In genomic region chr12:56117082-56117706, GRCh38 we compare ENCODE assay signal across 8 cellular contexts. TPM values are rescaled to one million over a fixed set of nuclear protein-coding genes. Genes with fewer than 3 reads are reported as not detected.
DNase-seq lines count a peak whose midpoint lies in the region; ATAC-seq, FAIRE-seq and TF ChIP-seq lines count a peak whose summit lies in the region.
"Not testable (repeated sequence)": the region's sequence is repeated elsewhere in the genome, so short reads cannot be mapped to it uniquely, and the experiment has no call there.

No MANE protein-coding gene starts in this region.

- peak overlapping the region; percentile 83 for H3K4me2 ChIP-seq in mammary epithelial cell (ENCODE audit: insufficient read depth, low read depth, low read length)
- H3K4me2 ChIP-seq in mesendoderm (ENCODE audit: low read length): peak overlapping the region; percentile 45

- H3K27me3 ChIP-seq in mammary epithelial cell (ENCODE audit: insufficient read depth, low read length); foreskin keratinocyte; mesendoderm (ENCODE audit: insufficient read depth, low read length, poor library complexity); sigmoid colon: not testable (repeated sequence)

- CTCF ChIA-PET in mammary epithelial cell (lab: Charles Lee; ENCODE audit: low non-redundant PET): not testable (repeated sequence)

- WGBS in mammary epithelial cell (ENCODE audit: low coverage, missing lambda C conversion rate): under 1% methylated on average over 10 of the region's 16 CpGs
- no CpG with 5 or more reads among the region's 16 CpGs for WGBS in mesendoderm (ENCODE audit: extremely low coverage, insufficient coverage, low lambda C conversion rate)
- 0 to 5% methylated on average over 12 of the region's 16 CpGs for WGBS in sigmoid colon, 2 donors

- in situ Hi-C loops in mammary epithelial cell (cut with MboI; ENCODE audit: low sequenced_read_pairs in 2 of 2): loop anchor here (5.0 to 10.0 kb wide), 2 partner anchors 70 to 72 kb away; partner anchors contain the start of gene RPS26 (in 1 of the 2)

- H3K4me3 ChIP-seq in mammary epithelial cell (replicated peaks in 1 of 3; ENCODE audit: insufficient read depth in 1 of 3, low read depth in 2 of 3, low read length in 3 of 3): peak overlapping the region; percentile 48 to 80 (median 57)
- H3K4me3 ChIP-seq in mesendoderm (ENCODE audit: low read length): peak overlapping the region; percentile 88
- H3K4me3 ChIP-seq in sigmoid colon: peak overlapping the region; percentile 59 to 88 (median 64)

- TSS peak; percentile 86 for BruUV-seq in mammary epithelial cell (replicated peaks; lab: Mats Ljungman, UMichigan)

- not testable (repeated sequence) for H3K9me3 Mint-ChIP-seq in activated CD4-positive, alpha-beta T cell treated with anti-CD3 and anti-CD28 coated beads, Interleukin-2, amount 10 ng/mL, durations not matched to agents 24 days and 14 days

- H3K18ac ChIP-seq in mesendoderm (ENCODE audit: low read length): not testable (repeated sequence)

- H3K27ac ChIP-seq in 22Rv1: peak overlapping the region; percentile 99
- peak overlapping the region; percentile 91 for H3K27ac ChIP-seq in mammary epithelial cell (ENCODE audit: insufficient read depth, low read depth, low read length)
- peak overlapping the region; percentile 90 for H3K27ac ChIP-seq in foreskin keratinocyte
- H3K27ac ChIP-seq in mesendoderm (ENCODE audit: low read depth, low read length): peak overlapping the region; percentile 46
- peak overlapping the region; percentile 87 to 98 (median 94) for H3K27ac ChIP-seq in sigmoid colon

- TF ChIP-seq EP300 in sigmoid colon (IDR thresholded peaks at IDR 0.05): not testable (repeated sequence)

- FAIRE-seq in GM12892 (lab: Jason Lieb, UNC): peak; percentile 14

- not testable (repeated sequence) for H4K20me1 ChIP-seq in mammary epithelial cell (ENCODE audit: insufficient read depth, low read length)

- H2BK120ac ChIP-seq in mesendoderm (ENCODE audit: low read depth, low read length): not testable (repeated sequence)

- H3K27me3 Mint-ChIP-seq in activated CD4-positive, alpha-beta T cell treated with anti-CD3 and anti-CD28 coated beads, Interleukin-2, amount 10 ng/mL, durations not matched to agents 24 days and 14 days: not testable (repeated sequence)

- H3K36me3 Mint-ChIP-seq in activated CD4-positive, alpha-beta T cell treated with anti-CD3 and anti-CD28 coated beads, Interleukin-2, amount 10 ng/mL, durations not matched to agents 24 days and 14 days (ENCODE audit: low read depth): peaks cover 51% of the 10 kb centered on the region

- H2AK5ac ChIP-seq in mesendoderm (ENCODE audit: low read length): not testable (repeated sequence)

- H2BK5ac ChIP-seq in mesendoderm (ENCODE audit: low read length): not testable (repeated sequence)

- H3K9ac ChIP-seq in mammary epithelial cell (ENCODE audit: insufficient read depth, low read length) (peak overlapping the region; percentile 100), mesendoderm (ENCODE audit: low read length) (peak overlapping the region; percentile 98)

- H3K23ac ChIP-seq in mesendoderm (ENCODE audit: low read length): not testable (repeated sequence)

- H3K4me1 Mint-ChIP-seq in activated CD4-positive, alpha-beta T cell treated with anti-CD3 and anti-CD28 coated beads, Interleukin-2, amount 10 ng/mL, durations not matched to agents 24 days and 14 days: peaks cover 35% of the 10 kb centered on the region

- peaks cover 31% of the 10 kb centered on the region for H3K4me1 ChIP-seq in mammary epithelial cell (ENCODE audit: insufficient read depth, low read length)
- peaks cover 15% of the 10 kb centered on the region for H3K4me1 ChIP-seq in foreskin keratinocyte
- H3K4me1 ChIP-seq in mesendoderm (ENCODE audit: control insufficient read depth, low read depth, low read length): not testable (repeated sequence)
- H3K4me1 ChIP-seq in sigmoid colon: peaks cover 0 to 39% (median 26%) of the 10 kb centered on the region in 4 donors

- not testable (repeated sequence) for H2AFZ ChIP-seq in mammary epithelial cell (ENCODE audit: low read depth, low read length)

- H4K8ac ChIP-seq in mesendoderm (ENCODE audit: low read depth, low read length): not testable (repeated sequence)

- not testable (repeated sequence) for DNase-seq in GM12892 (ENCODE audit: insufficient read length); mammary epithelial cell; foreskin keratinocyte; mesendoderm; sigmoid colon
- peak; percentile 40 for DNase-seq in NCI-H748 (lab: John Stamatoyannopoulos, UW; ENCODE audit: unreplicated experiment)
- peak; percentile 64 for DNase-seq in activated CD4-positive, alpha-beta T cell treated with anti-CD3 and anti-CD28 coated beads, Interleukin-2, amount 10 ng/mL, durations not matched to agents 24 days and 14 days

- H3K36me3 ChIP-seq in mammary epithelial cell (ENCODE audit: insufficient read depth, low read length) (peaks cover 18% of the 10 kb centered on the region), sigmoid colon (peaks cover 17 to 41% (median 25%) of the 10 kb centered on the region in 4 donors)
- not testable (repeated sequence) for H3K36me3 ChIP-seq in mesendoderm (ENCODE audit: control insufficient read depth, insufficient read depth, low read length)

- H3K27ac Mint-ChIP-seq in activated CD4-positive, alpha-beta T cell treated with anti-CD3 and anti-CD28 coated beads, Interleukin-2, amount 10 ng/mL, durations not matched to agents 24 days and 14 days: peak overlapping the region; percentile 100

- intact Hi-C loops in activated CD4-positive, alpha-beta T cell treated with anti-CD3 and anti-CD28 coated beads, Interleukin-2, amount 10 ng/mL, durations not matched to agents 24 days and 14 days (cut with micrococcal nuclease): loop anchor here (5.0 kb wide), 2 partner anchors 290 to 520 kb away; partner anchors contain the start of gene DNAJC14
- intact Hi-C loops in mammary epithelial cell (cut with micrococcal nuclease): not testable (repeated sequence)
- intact Hi-C loops in sigmoid colon (cut with DNase I): loop anchor here (5.0 kb wide), 1 partner anchor 1405 kb away; the partner anchor contains the start of genes DDIT3 and MBD6

- H4K5ac ChIP-seq in mesendoderm (ENCODE audit: low read length): peak overlapping the region; percentile 93

- not testable (repeated sequence) for H3K4ac ChIP-seq in mesendoderm (ENCODE audit: low read depth, low read length)

- not testable (repeated sequence) for H3K9me3 ChIP-seq in mammary epithelial cell (replicated peaks; ENCODE audit: insufficient read depth, low read length); sigmoid colon

- not testable (repeated sequence) for TF ChIP-seq POLR2A in GM12892 (IDR thresholded peaks at IDR 0.05; ENCODE audit: low read depth, low read length); sigmoid colon (IDR thresholded peaks at IDR 0.05)

- not testable (repeated sequence) for ATAC-seq in foreskin keratinocyte

- dilution Hi-C loops in mammary epithelial cell (cut with HindIII; ENCODE audit: low sequenced_read_pairs): loop anchor here (5.0 kb wide), 2 partner anchors 50 to 105 kb away; partner anchors contain the start of genes NABP2 and RNF41

- H3K56ac ChIP-seq in mesendoderm (ENCODE audit: low read length): peak overlapping the region; percentile 98

- not testable (repeated sequence) for TF ChIP-seq CTCF in 22Rv1 (IDR thresholded peaks at IDR 0.05); mammary epithelial cell (conservative IDR thresholded peaks at IDR 0.05 in 1 of 2, IDR thresholded peaks at IDR 0.05 in 1 of 2; ENCODE audit: extremely low read depth in 1 of 2, insufficient read depth in 1 of 2, low read depth in 1 of 2, low read length in 2 of 2); foreskin keratinocyte (conservative IDR thresholded peaks at IDR 0.05); sigmoid colon (IDR thresholded peaks at IDR 0.05)

- H3K79me1 ChIP-seq in mesendoderm (ENCODE audit: low read length): not testable (repeated sequence)

- not testable (repeated sequence) for H2BK15ac ChIP-seq in mesendoderm (replicated peaks; ENCODE audit: low read depth)

- H3K4me3 Mint-ChIP-seq in activated CD4-positive, alpha-beta T cell treated with anti-CD3 and anti-CD28 coated beads, Interleukin-2, amount 10 ng/mL, durations not matched to agents 24 days and 14 days: peak overlapping the region; percentile 97

- peaks cover 21% of the 10 kb centered on the region for H3K79me2 ChIP-seq in mammary epithelial cell (ENCODE audit: insufficient read depth, low read length)
- peaks cover 11% of the 10 kb centered on the region for H3K79me2 ChIP-seq in mesendoderm (ENCODE audit: control insufficient read depth, insufficient read depth, low read length)

RNA-seq across cellular contexts. Expression of gene RPL41, which starts 0.8 kb away (rescaled TPM):
- 8,175 TPM for polyA plus RNA-seq in GM12892 (2012; ENCODE audit: missing spikeins)
- 3,831 and 3,993 TPM in 2 replicates for total RNA-seq in activated CD4-positive, alpha-beta T cell treated with anti-CD3 and anti-CD28 coated beads, Interleukin-2, amount 10 ng/mL, durations not matched to agents 24 days and 14 days
- 1,000 to 10,000 TPM in 1 of 2 donors, 100 to 1,000 TPM in 1; 847 to 3,248 TPM for total RNA-seq in mammary epithelial cell
- 7,406 TPM for polyA plus RNA-seq in mammary epithelial cell
- 2,718 TPM for polyA minus RNA-seq in mammary epithelial cell
- total RNA-seq in foreskin keratinocyte: 4,994 and 5,148 TPM in 2 replicates
- 7,188 and 7,608 TPM in 2 replicates for polyA plus RNA-seq in foreskin keratinocyte
- 13,921 TPM for polyA plus RNA-seq in mesendoderm (2013, experiment 1 of 2)
- 13,663 TPM for polyA plus RNA-seq in mesendoderm (2013, experiment 2 of 2)
- total RNA-seq in sigmoid colon: 1,000 to 10,000 TPM; 1,926 to 5,407 (median 3,655) TPM
- 1,000 to 10,000 TPM; 6,021 to 9,845 (median 6,338) TPM for polyA plus RNA-seq in sigmoid colon

RNA-seq across cellular contexts. Expression of gene ZC3H10, which starts 0.9 kb away (rescaled TPM):
- polyA plus RNA-seq in GM12892 (2012; ENCODE audit: missing spikeins): 2.7 TPM
- 8.9 and 11.2 TPM in 2 replicates for total RNA-seq in activated CD4-positive, alpha-beta T cell treated with anti-CD3 and anti-CD28 coated beads, Interleukin-2, amount 10 ng/mL, durations not matched to agents 24 days and 14 days
- total RNA-seq in mammary epithelial cell: 1 to 10 TPM; 2.7 TPM
- 0.87 TPM for polyA plus RNA-seq in mammary epithelial cell
- polyA minus RNA-seq in mammary epithelial cell: 2.1 TPM
- 2.4 and 2.9 TPM in 2 replicates for total RNA-seq in foreskin keratinocyte
- polyA plus RNA-seq in foreskin keratinocyte: 1.4 and 1.5 TPM in 2 replicates
- polyA plus RNA-seq in mesendoderm (2013, experiment 1 of 2): 2.1 TPM
- 2.1 TPM for polyA plus RNA-seq in mesendoderm (2013, experiment 2 of 2)
- total RNA-seq in sigmoid colon: 1 to 10 TPM; 3.9 to 6.9 (median 4.8) TPM
- 1 to 10 TPM; 1.2 to 3.8 (median 1.4) TPM for polyA plus RNA-seq in sigmoid colon

RNA-seq across cellular contexts. Expression of gene ESYT1, which starts 10.9 kb away (rescaled TPM):
- polyA plus RNA-seq in GM12892 (2012; ENCODE audit: missing spikeins): 54.4 TPM
- total RNA-seq in activated CD4-positive, alpha-beta T cell treated with anti-CD3 and anti-CD28 coated beads, Interleukin-2, amount 10 ng/mL, durations not matched to agents 24 days and 14 days: 155 and 158 TPM in 2 replicates
- total RNA-seq in mammary epithelial cell (100 to 1,000 TPM; 166 to 366 TPM), foreskin keratinocyte (144 and 152 TPM in 2 replicates), sigmoid colon (100 to 1,000 TPM in 1 of 4 donors, 10 to 100 TPM in 3; 67.6 to 102 (median 88.7) TPM)
- polyA plus RNA-seq in mammary epithelial cell (236 TPM), foreskin keratinocyte (97.9 and 105 TPM in 2 replicates), sigmoid colon (10 to 100 TPM in 2 of 3 donors, 1 to 10 TPM in 1; 9.0 to 73.9 (median 13.8) TPM)
- polyA minus RNA-seq in mammary epithelial cell: 447 TPM
- 55.9 TPM for polyA plus RNA-seq in mesendoderm (2013, experiment 1 of 2)
- polyA plus RNA-seq in mesendoderm (2013, experiment 2 of 2): 55.7 TPM

RNA-seq across cellular contexts. Expression of gene PA2G4, which starts 12.8 kb away (rescaled TPM):
- 276 TPM for polyA plus RNA-seq in GM12892 (2012; ENCODE audit: missing spikeins)
- total RNA-seq in activated CD4-positive, alpha-beta T cell treated with anti-CD3 and anti-CD28 coated beads, Interleukin-2, amount 10 ng/mL, durations not matched to agents 24 days and 14 days: 453 and 472 TPM in 2 replicates
- total RNA-seq in mammary epithelial cell (100 to 1,000 TPM; 127 to 221 TPM), foreskin keratinocyte (259 and 335 TPM in 2 replicates), sigmoid colon (100 to 1,000 TPM in 3 of 4 donors, 10 to 100 TPM in 1; 52.9 to 157 (median 110) TPM)
- polyA plus RNA-seq in mammary epithelial cell (425 TPM), foreskin keratinocyte (213 and 297 TPM in 2 replicates), sigmoid colon (100 to 1,000 TPM in 1 of 3 donors, 10 to 100 TPM in 2; 68.4 to 136 (median 73.9) TPM)
- polyA minus RNA-seq in mammary epithelial cell: 106 TPM
- polyA plus RNA-seq in mesendoderm (2013, experiment 1 of 2): 327 TPM
- polyA plus RNA-seq in mesendoderm (2013, experiment 2 of 2): 330 TPM

RNA-seq across cellular contexts. Expression of gene MYL6B, which starts 35.2 kb away (rescaled TPM):
- 105 TPM for polyA plus RNA-seq in GM12892 (2012; ENCODE audit: missing spikeins)
- 63.3 and 68.9 TPM in 2 replicates for total RNA-seq in activated CD4-positive, alpha-beta T cell treated with anti-CD3 and anti-CD28 coated beads, Interleukin-2, amount 10 ng/mL, durations not matched to agents 24 days and 14 days
- total RNA-seq in mammary epithelial cell (10 to 100 TPM; 24.7 to 57.1 TPM), foreskin keratinocyte (72.0 and 81.4 TPM in 2 replicates), sigmoid colon (10 to 100 TPM; 37.7 to 90.6 (median 64.1) TPM)
- polyA plus RNA-seq in mammary epithelial cell (50.1 TPM), foreskin keratinocyte (93.6 and 101 TPM in 2 replicates), sigmoid colon (10 to 100 TPM; 26.4 to 63.7 (median 32.3) TPM)
- polyA minus RNA-seq in mammary epithelial cell: 32.8 TPM
- polyA plus RNA-seq in mesendoderm (2013, experiment 1 of 2): 121 TPM
- polyA plus RNA-seq in mesendoderm (2013, experiment 2 of 2): 137 TPM

Comparison
In these comparisons a context has a peak if more than half of its experiments do, and no peak if none do; other contexts are left out.
1. H3K27ac ChIP-seq: peak in every context shown above with its lines; median percentile 99 in 22Rv1; 94 in sigmoid colon; 91 in mammary epithelial cell; 90 in foreskin keratinocyte; 46 in mesendoderm.